Comparison of ENCODE assay signal across 1 cellular context in genomic region chr2:38751847-38752410, GRCh38.
TF ChIP-seq lines count a peak whose summit lies in the region.

No MANE protein-coding gene starts in this region.

TF ChIP-seq in GM23338, 12 proteins besides CTCF, POLR2A, EP300 and RAD21 (continued from another document):
- TF ChIP-seq ETS1 (IDR thresholded peaks at IDR 0.05) (no peak), ZNF331 (CRISPR knock-in tag; IDR thresholded peaks at IDR 0.05; ENCODE audit: low read depth) (no peak), STAT1 (IDR thresholded peaks at IDR 0.05; ENCODE audit: unreplicated experiment) (no peak), ZNF462 (CRISPR knock-in tag; IDR thresholded peaks at IDR 0.05) (no peak), ZNF114 (CRISPR knock-in tag; IDR thresholded peaks at IDR 0.05) (no peak)
TF ChIP-seq in GM23338: peak in this region for 0.
